8 cellular contexts compared by ENCODE assay signal in genomic region chr7:129067132-129067529, GRCh38. TPM values are rescaled to one million over a fixed set of nuclear protein-coding genes. Genes with fewer than 3 reads are reported as not detected.
A peak's percentile ranks its signal among the peaks of the same experiment; 100 is the strongest.
DNase-seq lines count a peak whose midpoint lies in the region; ATAC-seq, FAIRE-seq and TF ChIP-seq lines count a peak whose summit lies in the region.
"Not testable (repeated sequence)": the region's sequence is repeated elsewhere in the genome, so short reads cannot be mapped to it uniquely, and the experiment has no call there.

No MANE protein-coding gene starts in this region.

- H3K27ac ChIP-seq in A549; astrocyte (ENCODE audit: low read depth, low read length); endodermal cell (ENCODE audit: low read depth, low read length); neural progenitor cell: not testable (repeated sequence)
- peak overlapping the region; percentile 61 for H3K27ac ChIP-seq in GM23248
- peak overlapping the region; percentile 75 for H3K27ac ChIP-seq in HUES64 (ENCODE audit: low read depth, low read length)
- peak overlapping the region; percentile 46; the same call in 1 of the 2 replicates for H3K27ac ChIP-seq in PC-9
- peak overlapping the region; percentile 39 for H3K27ac ChIP-seq in iPS-18a (ENCODE audit: low read length)

- not testable (repeated sequence) for TF ChIP-seq RAD21 in A549 (conservative IDR thresholded peaks at IDR 0.05 in 1 of 2, IDR thresholded peaks at IDR 0.05 in 1 of 2)

- H3K4me3 Mint-ChIP-seq in astrocyte (ENCODE audit: unreplicated experiment); endodermal cell; neural progenitor cell: not testable (repeated sequence)

- not testable (repeated sequence) for H3F3A ChIP-seq in GM23248 (ENCODE audit: insufficient read depth); PC-9 (ENCODE audit: insufficient read depth, low read depth); neural progenitor cell (ENCODE audit: low read depth)

- H3K4me1 Mint-ChIP-seq in astrocyte (ENCODE audit: low read depth, unreplicated experiment); endodermal cell; neural progenitor cell: not testable (repeated sequence)

- in situ Hi-C loops in GM23248 (cut with MboI): not testable (repeated sequence)

- CTCF ChIA-PET in A549 (lab: Yijun Ruan, JAX): interaction anchor here (4.5 kb wide), 1 partner anchor 25 kb away, joined by 26 read pairs; no protein-coding TSS in a partner anchor
- CTCF ChIA-PET in PC-9 (lab: Charles Lee): interaction anchor here (1.2 kb wide), 1 partner anchor 24 kb away, joined by 4 read pairs; no protein-coding TSS in a partner anchor

- H3K27ac Mint-ChIP-seq in astrocyte (ENCODE audit: unreplicated experiment) (peak overlapping the region; percentile 77), endodermal cell (peak overlapping the region; percentile 77)
- not testable (repeated sequence) for H3K27ac Mint-ChIP-seq in neural progenitor cell

- H3K4me2 ChIP-seq in A549 (peak overlapping the region; percentile 19; the same call in 2 of the 3 replicates), PC-9 (0 out of 2 replicates have a peak overlapping the region, but pooled peaks have one; percentile 11), astrocyte (ENCODE audit: low read length) (peak overlapping the region; percentile 42)
- not testable (repeated sequence) for H3K4me2 ChIP-seq in GM23248 (ENCODE audit: unreplicated experiment); neural progenitor cell

- H2AFZ ChIP-seq in GM23248 (peak overlapping the region; percentile 14), astrocyte (ENCODE audit: low read depth, low read length) (peak overlapping the region; percentile 12), neural progenitor cell (replicated peaks) (peak overlapping the region; percentile 61)
- H2AFZ ChIP-seq in PC-9: not testable (repeated sequence)

- not testable (repeated sequence) for TF ChIP-seq POLR2A in A549 (IDR thresholded peaks at IDR 0.05; ENCODE audit: low read length)

- 85% methylated on average over 4 of the region's 4 CpGs for WGBS in A549 (ENCODE audit: missing lambda C conversion rate)
- WGBS in GM23248 (ENCODE audit: low coverage in 1 of 2, low lambda C conversion rate in 2 of 2, missing lambda C conversion rate in 2 of 2), 2 experiments: 41 to 51% methylated on average over 4 of the region's 4 CpGs
- 17% methylated on average over 3 of the region's 4 CpGs for WGBS in HUES64
- WGBS in endodermal cell (ENCODE audit: insufficient coverage in 1 of 2, insufficient read length in 1 of 2), 2 experiments: 50 to 65% methylated on average over 4 of the region's 4 CpGs

- H3K4me3 ChIP-seq in A549; GM23248; PC-9; astrocyte (ENCODE audit: insufficient read depth, low read depth, low read length); endodermal cell (ENCODE audit: low read length); neural progenitor cell: not testable (repeated sequence)
- 0 out of 2 replicates have a peak overlapping the region, but pooled peaks have one; percentile 23 for H3K4me3 ChIP-seq in HUES64 (ENCODE audit: low read length)
- H3K4me3 ChIP-seq in iPS-18a (ENCODE audit: low read length): peak overlapping the region; percentile 26

- H3K27me3 Mint-ChIP-seq in astrocyte (ENCODE audit: low read depth, unreplicated experiment); endodermal cell (ENCODE audit: insufficient read depth); neural progenitor cell (ENCODE audit: insufficient read depth, low read depth): not testable (repeated sequence)

- H4K20me1 ChIP-seq in GM23248 (ENCODE audit: insufficient read depth); PC-9 (ENCODE audit: insufficient read depth); astrocyte (ENCODE audit: insufficient read depth, low read length); neural progenitor cell (ENCODE audit: low read depth): not testable (repeated sequence)

- DNase-seq in A549 (ENCODE audit: low read depth in 1 of 2, low spot score in 1 of 2); GM23248; PC-9; astrocyte (ENCODE audit: low read depth); endodermal cell; neural progenitor cell (ENCODE audit: low spot score): not testable (repeated sequence)

- not testable (repeated sequence) for H3K9ac ChIP-seq in GM23248; astrocyte (ENCODE audit: low read length); endodermal cell (ENCODE audit: extremely low read depth, low read length, poor library complexity, severe bottlenecking); neural progenitor cell
- peak overlapping the region; percentile 18; the same call in 1 of the 2 replicates for H3K9ac ChIP-seq in HUES64 (ENCODE audit: low read depth, low read length)
- peak overlapping the region; percentile 59 for H3K9ac ChIP-seq in iPS-18a (ENCODE audit: low read length)

- H3K9me2 ChIP-seq in GM23248 (ENCODE audit: insufficient read depth); PC-9 (ENCODE audit: insufficient read depth): not testable (repeated sequence)

- TF ChIP-seq CTCF in A549 (IDR thresholded peaks at IDR 0.05); PC-9 (conservative IDR thresholded peaks at IDR 0.05); astrocyte (IDR thresholded peaks at IDR 0.05; ENCODE audit: insufficient read depth, low read depth, low read length); endodermal cell (conservative IDR thresholded peaks at IDR 0.05); neural progenitor cell (IDR thresholded peaks at IDR 0.05): not testable (repeated sequence)

- H3K36me3 Mint-ChIP-seq in astrocyte (ENCODE audit: low read depth, unreplicated experiment); endodermal cell (ENCODE audit: low read depth); neural progenitor cell: not testable (repeated sequence)

- ATAC-seq in A549: not testable (repeated sequence)

- not testable (repeated sequence) for H3K9me3 ChIP-seq in A549; GM23248 (ENCODE audit: low read depth); HUES64 (ENCODE audit: insufficient read depth, low read depth, low read length); PC-9 (ENCODE audit: insufficient read depth, low read depth); astrocyte (ENCODE audit: insufficient read depth, low read depth, low read length); endodermal cell (ENCODE audit: control insufficient read depth, low read length); iPS-18a (ENCODE audit: control insufficient read depth, low read depth, low read length); neural progenitor cell (ENCODE audit: low read depth)

- not testable (repeated sequence) for TF ChIP-seq EP300 in A549 (IDR thresholded peaks at IDR 0.05)

- BruUV-seq in PC-9 (replicated peaks; lab: Mats Ljungman, UMichigan): not testable (repeated sequence)

- H3K27me3 ChIP-seq in GM23248 (replicated peaks; ENCODE audit: insufficient read depth): 0 out of 2 replicates have a peak, but pooled peaks cover 12% of the 10 kb centered on the region
- H3K27me3 ChIP-seq in HUES64 (ENCODE audit: insufficient read depth, low read length); PC-9 (ENCODE audit: insufficient read depth, low read depth); astrocyte (ENCODE audit: insufficient read depth, low read length); endodermal cell (ENCODE audit: control insufficient read depth, insufficient read depth, low read length, poor library complexity, severe bottlenecking); iPS-18a (ENCODE audit: control insufficient read depth, insufficient read depth, low read length); neural progenitor cell: not testable (repeated sequence)

- not testable (repeated sequence) for H3K79me2 ChIP-seq in GM23248 (ENCODE audit: insufficient read depth); PC-9 (ENCODE audit: low read depth); astrocyte (ENCODE audit: insufficient read depth, low read length); neural progenitor cell (ENCODE audit: low read depth)

- not testable (repeated sequence) for FAIRE-seq in A549 (lab: Jason Lieb, UNC); astrocyte (lab: Jason Lieb, UNC)

- not testable (repeated sequence) for H3K9me3 Mint-ChIP-seq in astrocyte (ENCODE audit: unreplicated experiment); neural progenitor cell
- H3K9me3 Mint-ChIP-seq in endodermal cell: peaks cover 14% of the 10 kb centered on the region

- intact Hi-C loops in PC-9 (cut with micrococcal nuclease; ENCODE audit: unreplicated experiment): not testable (repeated sequence)

- POLR2A ChIA-PET in A549 (lab: Yijun Ruan, JAX) (interaction anchor here (3.4 kb wide), 1 partner anchor 12 kb away, joined by 25 read pairs; the partner anchor contains the start of gene TNPO3), PC-9 (lab: Charles Lee; ENCODE audit: unreplicated experiment) (interaction anchor here (0.6 to 1.0 kb wide), 2 partner anchors 13 to 31 kb away, joined by 4 read pairs; no protein-coding TSS in a partner anchor)

- peaks cover 14% of the 10 kb centered on the region for H3K4me1 ChIP-seq in A549
- not testable (repeated sequence) for H3K4me1 ChIP-seq in GM23248 (ENCODE audit: insufficient read depth); astrocyte (ENCODE audit: insufficient read depth, low read length); endodermal cell (ENCODE audit: control insufficient read depth, insufficient read depth, low read length); neural progenitor cell
- peaks cover 14% of the 10 kb centered on the region for H3K4me1 ChIP-seq in HUES64 (ENCODE audit: insufficient read depth, low read length)
- peaks cover 17% of the 10 kb centered on the region for H3K4me1 ChIP-seq in PC-9 (replicated peaks; ENCODE audit: insufficient read depth)
- H3K4me1 ChIP-seq in iPS-18a (ENCODE audit: control insufficient read depth, low read depth, low read length): peaks cover 13% of the 10 kb centered on the region

- H3K36me3 ChIP-seq in GM23248 (ENCODE audit: low read depth); HUES64 (ENCODE audit: insufficient read depth, low read length); PC-9 (ENCODE audit: low read depth); astrocyte (ENCODE audit: insufficient read depth, low read length); endodermal cell (ENCODE audit: control insufficient read depth, insufficient read depth, low read length); iPS-18a (ENCODE audit: control insufficient read depth, low read depth, low read length); neural progenitor cell: not testable (repeated sequence)

RNA-seq across cellular contexts. Expression of gene TNPO3, which starts 12.2 kb away (rescaled TPM):
- polyA plus RNA-seq in A549 (2011; rRNA removed) (66.9 and 72.9 TPM in 2 replicates), A549 (2017; fragmentation: RNase III; extraction: RNeasy Plus Mini Kit Qiagen cat#74134 plus additional on column Dnase treatment) (43.2 to 44.4 TPM (median 43.2 TPM) in 3 replicates), GM23248 (2016; fragmentation: Nextera tagmentation; extraction: Ambion mirVana) (31.6 and 34.2 TPM in 2 replicates)
- polyA plus RNA-seq in A549 (2012; cell fraction: cytosol; rRNA removed): 24.6 and 28.8 TPM in 2 replicates
- polyA plus RNA-seq in A549 (2012; cell fraction: nucleus; rRNA removed): 25.2 and 38.1 TPM in 2 replicates
- polyA minus RNA-seq in A549 (2011; rRNA and poly(A)+ RNA removed): 90.5 and 97.4 TPM in 2 replicates
- 41.9 and 47.2 TPM in 2 replicates for total RNA-seq in GM23248 (2014; rRNA removed; shearing (Covaris generic))
- 66.3 TPM for polyA plus RNA-seq in HUES64 (2013, experiment 1 of 2)
- polyA plus RNA-seq in HUES64 (2013, experiment 2 of 2): 65.7 TPM
- total RNA-seq in PC-9 (2021) (56.6 and 59.2 TPM in 2 replicates), astrocyte (49.2 and 49.8 TPM in 2 replicates), endodermal cell (10 to 100 TPM; 68.0 to 73.1 TPM), neural progenitor cell (ENCODE audit: low replicate concordance) (88.2 and 96.2 TPM in 2 replicates)
- 60.2 TPM for polyA plus RNA-seq in endodermal cell (2013, experiment 1 of 2)
- polyA plus RNA-seq in endodermal cell (2013, experiment 2 of 2): 55.3 TPM
